Comparison of ENCODE assay signal across 26 cellular contexts in genomic region chr2:218234487-218234886, GRCh38. TPM values are rescaled to one million over a fixed set of nuclear protein-coding genes. Genes with fewer than 3 reads are reported as not detected.
A peak's percentile ranks its signal among the peaks of the same experiment; 100 is the strongest.
DNase-seq lines count a peak whose midpoint lies in the region; ATAC-seq, FAIRE-seq and TF ChIP-seq lines count a peak whose summit lies in the region.
"Had no signal": no experiment of that assay in that cellular context is flagged by ENCODE, and none has a peak within 500 bp of the region (broad histone marks: within the 10 kb centered on the region; RNA-seq: fewer than 3 reads in every experiment).

No MANE protein-coding gene starts in this region.

- H3K27ac ChIP-seq in naive thymus-derived CD4-positive, alpha-beta T cell (ENCODE audit: low read depth, low read length) = no peak overlapping the region
- H3K27ac ChIP-seq: A549, gastrocnemius medialis, Peyer's patch, SJCRH30 had no signal

- POLR2A ChIA-PET in activated CD8-positive, alpha-beta T cell treated with anti-CD3 and anti-CD28 coated beads for 36 hours (lab: Charles Lee) = interaction anchor here (1.0 to 8.5 kb wide), 6 partner anchors 9 to 23 kb away, joined by 3 to 75 read pairs (median 6); no protein-coding TSS in a partner anchor
- POLR2A ChIA-PET in activated CD8-positive, alpha-beta T cell treated with anti-CD3 and anti-CD28 coated beads, Interleukin-2, amount 10 ng/mL, durations not matched to agents 7 days and 5 days (lab: Charles Lee) = interaction anchor here (1.0 kb wide), 1 partner anchor 18 kb away, joined by 4 read pairs; the partner anchor contains the start of gene ARPC2
- POLR2A ChIA-PET in Caco-2 (lab: Charles Lee) = no interaction called here
- POLR2A ChIA-PET in activated naive CD8-positive, alpha-beta T cell treated with anti-CD3 and anti-CD28 coated beads, Interleukin-2, amount 10 ng/mL, durations not matched to agents 7 days and 5 days (lab: Charles Lee) = interaction anchor here (0.7 to 1.4 kb wide), 3 partner anchors 10 to 14 kb away, joined by 3 read pairs; no protein-coding TSS in a partner anchor
- POLR2A ChIA-PET in naive thymus-derived CD4-positive, alpha-beta T cell (lab: Charles Lee) = interaction anchor here (0.8 to 1.7 kb wide), 2 partner anchors 14 to 18 kb away, joined by 4 read pairs; no protein-coding TSS in a partner anchor

- no peaks in the 10 kb centered on the region for H3K27me3 Mint-ChIP-seq in activated CD8-positive, alpha-beta T cell treated with anti-CD3 and anti-CD28 coated beads for 36 hours
- no peaks in the 10 kb centered on the region for H3K27me3 Mint-ChIP-seq in activated CD8-positive, alpha-beta T cell treated with anti-CD3 and anti-CD28 coated beads, Interleukin-2, amount 10 ng/mL, durations not matched to agents 7 days and 5 days (ENCODE audit: low read depth)
- H3K27me3 Mint-ChIP-seq in Caco-2 (ENCODE audit: insufficient read depth, unreplicated experiment) = no peaks in the 10 kb centered on the region
- H3K27me3 Mint-ChIP-seq in activated naive CD8-positive, alpha-beta T cell treated with anti-CD3 and anti-CD28 coated beads, Interleukin-2, amount 10 ng/mL, durations not matched to agents 7 days and 5 days = no peaks in the 10 kb centered on the region
- H3K27me3 Mint-ChIP-seq in naive thymus-derived CD4-positive, alpha-beta T cell = no peaks in the 10 kb centered on the region

- intact Hi-C loops in activated CD8-positive, alpha-beta T cell treated with anti-CD3 and anti-CD28 coated beads for 36 hours (cut with micrococcal nuclease) = no loop called here
- intact Hi-C loops in Caco-2 (cut with micrococcal nuclease; ENCODE audit: unreplicated experiment) = loop anchor here (5.0 kb wide), 1 partner anchor 47 kb away; no protein-coding TSS in a partner anchor
- intact Hi-C loops in naive thymus-derived CD4-positive, alpha-beta T cell (cut with micrococcal nuclease) = no loop called here

- H3K36me3 ChIP-seq in Caco-2 (ENCODE audit: control insufficient read depth, insufficient read depth, low read length) = peaks cover 1% of the 10 kb centered on the region; the same call in 1 of the 2 replicates
- H3K36me3 ChIP-seq in naive thymus-derived CD4-positive, alpha-beta T cell (ENCODE audit: control insufficient read depth in 2 of 3, insufficient read depth in 3 of 3, low read length in 3 of 3) = peaks cover 38 to 91% (median 50%) of the 10 kb centered on the region in 3 experiments

- peaks cover 37% of the 10 kb centered on the region for H3K4me1 Mint-ChIP-seq in activated CD8-positive, alpha-beta T cell treated with anti-CD3 and anti-CD28 coated beads for 36 hours (ENCODE audit: low read depth)
- peaks cover 49% of the 10 kb centered on the region for H3K4me1 Mint-ChIP-seq in activated CD8-positive, alpha-beta T cell treated with anti-CD3 and anti-CD28 coated beads, Interleukin-2, amount 10 ng/mL, durations not matched to agents 7 days and 5 days (ENCODE audit: low read depth)
- H3K4me1 Mint-ChIP-seq in Caco-2 (ENCODE audit: low read depth, unreplicated experiment) = peaks cover 30% of the 10 kb centered on the region
- H3K4me1 Mint-ChIP-seq in activated naive CD8-positive, alpha-beta T cell treated with anti-CD3 and anti-CD28 coated beads, Interleukin-2, amount 10 ng/mL, durations not matched to agents 7 days and 5 days = peaks cover 22% of the 10 kb centered on the region
- H3K4me1 Mint-ChIP-seq in naive thymus-derived CD4-positive, alpha-beta T cell = peaks cover 25 to 44% (median 38%) of the 10 kb centered on the region in 7 donors

- H3K4me3 ChIP-seq in Caco-2 (ENCODE audit: low read depth, low read length) = no peak overlapping the region
- H3K4me3 ChIP-seq in naive thymus-derived CD4-positive, alpha-beta T cell (ENCODE audit: low read length) = no peak overlapping the region
- H3K4me3 ChIP-seq: A549, gastrocnemius medialis, Peyer's patch, SJCRH30, tibial nerve had no signal

- no peak overlapping the region for H3K4me3 Mint-ChIP-seq in activated CD8-positive, alpha-beta T cell treated with anti-CD3 and anti-CD28 coated beads for 36 hours
- no peak overlapping the region for H3K4me3 Mint-ChIP-seq in activated CD8-positive, alpha-beta T cell treated with anti-CD3 and anti-CD28 coated beads, Interleukin-2, amount 10 ng/mL, durations not matched to agents 7 days and 5 days
- H3K4me3 Mint-ChIP-seq in Caco-2 (ENCODE audit: unreplicated experiment) = no peak overlapping the region
- H3K4me3 Mint-ChIP-seq in activated naive CD8-positive, alpha-beta T cell treated with anti-CD3 and anti-CD28 coated beads, Interleukin-2, amount 10 ng/mL, durations not matched to agents 7 days and 5 days = no peak overlapping the region
- H3K4me3 Mint-ChIP-seq in naive thymus-derived CD4-positive, alpha-beta T cell = no peak overlapping the region

- H3K36me3 Mint-ChIP-seq in activated CD8-positive, alpha-beta T cell treated with anti-CD3 and anti-CD28 coated beads for 36 hours (ENCODE audit: low read depth) = peaks cover 82% of the 10 kb centered on the region
- H3K36me3 Mint-ChIP-seq in activated CD8-positive, alpha-beta T cell treated with anti-CD3 and anti-CD28 coated beads, Interleukin-2, amount 10 ng/mL, durations not matched to agents 7 days and 5 days (ENCODE audit: low read depth) = peaks cover 86% of the 10 kb centered on the region
- peaks cover 97% of the 10 kb centered on the region for H3K36me3 Mint-ChIP-seq in Caco-2 (ENCODE audit: insufficient read depth, unreplicated experiment)
- peaks cover 61% of the 10 kb centered on the region for H3K36me3 Mint-ChIP-seq in activated naive CD8-positive, alpha-beta T cell treated with anti-CD3 and anti-CD28 coated beads, Interleukin-2, amount 10 ng/mL, durations not matched to agents 7 days and 5 days
- peaks cover 11 to 61% (median 49%) of the 10 kb centered on the region in 5 donors for H3K36me3 Mint-ChIP-seq in naive thymus-derived CD4-positive, alpha-beta T cell

- H3K9me3 Mint-ChIP-seq in activated CD8-positive, alpha-beta T cell treated with anti-CD3 and anti-CD28 coated beads for 36 hours = no peaks in the 10 kb centered on the region
- no peaks in the 10 kb centered on the region for H3K9me3 Mint-ChIP-seq in activated CD8-positive, alpha-beta T cell treated with anti-CD3 and anti-CD28 coated beads, Interleukin-2, amount 10 ng/mL, durations not matched to agents 7 days and 5 days (ENCODE audit: insufficient read depth)
- no peaks in the 10 kb centered on the region for H3K9me3 Mint-ChIP-seq in Caco-2 (ENCODE audit: unreplicated experiment)
- H3K9me3 Mint-ChIP-seq in activated naive CD8-positive, alpha-beta T cell treated with anti-CD3 and anti-CD28 coated beads, Interleukin-2, amount 10 ng/mL, durations not matched to agents 7 days and 5 days = no peaks in the 10 kb centered on the region
- no peaks in the 10 kb centered on the region for H3K9me3 Mint-ChIP-seq in naive thymus-derived CD4-positive, alpha-beta T cell

- H3K27ac Mint-ChIP-seq in activated CD8-positive, alpha-beta T cell treated with anti-CD3 and anti-CD28 coated beads for 36 hours = peak overlapping the region; percentile 69
- no peak overlapping the region for H3K27ac Mint-ChIP-seq in activated CD8-positive, alpha-beta T cell treated with anti-CD3 and anti-CD28 coated beads, Interleukin-2, amount 10 ng/mL, durations not matched to agents 7 days and 5 days
- H3K27ac Mint-ChIP-seq in Caco-2 (ENCODE audit: unreplicated experiment) = peak overlapping the region; percentile 49
- peak overlapping the region; percentile 11 for H3K27ac Mint-ChIP-seq in activated naive CD8-positive, alpha-beta T cell treated with anti-CD3 and anti-CD28 coated beads, Interleukin-2, amount 10 ng/mL, durations not matched to agents 7 days and 5 days
- peak overlapping the region in 6 of 9 donors; percentile 34 to 83 (median 48) for H3K27ac Mint-ChIP-seq in naive thymus-derived CD4-positive, alpha-beta T cell

- H3K9me3 ChIP-seq in Caco-2 = no peaks in the 10 kb centered on the region
- H3K9me3 ChIP-seq in naive thymus-derived CD4-positive, alpha-beta T cell (ENCODE audit: control insufficient read depth in 2 of 3, low read length in 3 of 3) = no peaks in the 10 kb centered on the region
- H3K9me3 ChIP-seq: A549, gastrocnemius medialis, Peyer's patch, SJCRH30, tibial nerve had no signal

- H3K4me1 ChIP-seq in Caco-2 = peaks cover 38% of the 10 kb centered on the region
- H3K4me1 ChIP-seq in naive thymus-derived CD4-positive, alpha-beta T cell (ENCODE audit: control insufficient read depth in 2 of 2, insufficient read depth in 2 of 2, low read length in 2 of 2) = peaks cover 20% of the 10 kb centered on the region in 2 donors
- H3K4me1 ChIP-seq: SJCRH30 had no signal

- FAIRE-seq in GM19239 (lab: Jason Lieb, UNC) = no peak
- FAIRE-seq: A549, G401.6, small intestine had no signal

- DNase-seq in activated CD8-positive, alpha-beta T cell treated with anti-CD3 and anti-CD28 coated beads for 36 hours = no peak
- DNase-seq in activated CD8-positive, alpha-beta T cell treated with anti-CD3 and anti-CD28 coated beads, Interleukin-2, amount 10 ng/mL, durations not matched to agents 7 days and 5 days = no peak
- no peak for DNase-seq in Caco-2
- no peak for DNase-seq in activated naive CD8-positive, alpha-beta T cell treated with anti-CD3 and anti-CD28 coated beads, Interleukin-2, amount 10 ng/mL, durations not matched to agents 7 days and 5 days
- no peak for DNase-seq in naive thymus-derived CD4-positive, alpha-beta T cell
- DNase-seq in activated gamma-delta T cell treated with Interleukin-2 at 50 U/mL for 16 hours = no peak
- no peak for DNase-seq in GM19239 (ENCODE audit: insufficient read length, low spot score)
- DNase-seq: activated CD8-positive, alpha-beta memory T cell treated with anti-CD3 and anti-CD28 coated beads for 24 hours; AML-193; gastrocnemius medialis; left colon; NCI-H1092; NCI-H1930; NCI-H524; nucleus accumbens; Peyer's patch; retina; SJCRH30; small intestine; stimulated activated CD4-positive, alpha-beta T cell treated with anti-CD3 and anti-CD28 coated beads, Interleukin-1b, Interleukin-23, amount 100 ng/mL, for 48 hours; stimulated activated CD8-positive, alpha-beta memory T cell treated with anti-CD3 and anti-CD28 coated beads, Interleukin-4, amount 100 ng/mL, for 48 hours had no signal

- no TSS peak for BruUV-seq in Caco-2 (replicated peaks; lab: Mats Ljungman, UMichigan)

- ATAC-seq in activated CD8-positive, alpha-beta T cell treated with anti-CD3 and anti-CD28 coated beads for 36 hours = no peak
- no peak for ATAC-seq in activated CD8-positive, alpha-beta T cell treated with anti-CD3 and anti-CD28 coated beads, Interleukin-2, amount 10 ng/mL, durations not matched to agents 7 days and 5 days
- no peak for ATAC-seq in activated naive CD8-positive, alpha-beta T cell treated with anti-CD3 and anti-CD28 coated beads, Interleukin-2, amount 10 ng/mL, durations not matched to agents 7 days and 5 days (ENCODE audit: low read depth)
- ATAC-seq in naive thymus-derived CD4-positive, alpha-beta T cell = no peak
- ATAC-seq in GM19023 (IDR thresholded peaks at IDR 0.05; ENCODE audit: unreplicated experiment) = no peak
- ATAC-seq: A549, gastrocnemius medialis, left colon had no signal

- no peaks in the 10 kb centered on the region for H3K27me3 ChIP-seq in Caco-2 (replicated peaks; ENCODE audit: control insufficient read depth, insufficient read depth, low read length)
- no peaks in the 10 kb centered on the region for H3K27me3 ChIP-seq in naive thymus-derived CD4-positive, alpha-beta T cell (ENCODE audit: control insufficient read depth in 2 of 2, insufficient read depth in 2 of 2, low read length in 2 of 2)
- H3K27me3 ChIP-seq: gastrocnemius medialis, Peyer's patch, SJCRH30, tibial nerve had no signal

- CTCF ChIA-PET in activated CD8-positive, alpha-beta T cell treated with anti-CD3 and anti-CD28 coated beads for 36 hours (lab: Charles Lee) = interaction anchor here (1.8 to 2.2 kb wide), 3 partner anchors 8 to 23 kb away, joined by 3 to 7 read pairs (median 5); no protein-coding TSS in a partner anchor
- CTCF ChIA-PET in activated CD8-positive, alpha-beta T cell treated with anti-CD3 and anti-CD28 coated beads, Interleukin-2, amount 10 ng/mL, durations not matched to agents 7 days and 5 days (lab: Charles Lee) = interaction anchor here (0.8 to 1.2 kb wide), 2 partner anchors 9 to 37 kb away, joined by 3 read pairs; no protein-coding TSS in a partner anchor
- CTCF ChIA-PET in Caco-2 (lab: Charles Lee) = interaction anchor here (1.1 kb wide), 1 partner anchor 8 kb away, joined by 3 read pairs; no protein-coding TSS in a partner anchor
- CTCF ChIA-PET in naive thymus-derived CD4-positive, alpha-beta T cell (lab: Charles Lee) = interaction anchor here (1.0 to 1.6 kb wide), 2 partner anchors 23 to 37 kb away, joined by 3 to 5 read pairs; no protein-coding TSS in a partner anchor

- no peak for TF ChIP-seq CTCF in activated CD8-positive, alpha-beta T cell treated with anti-CD3 and anti-CD28 coated beads for 36 hours (IDR thresholded peaks at IDR 0.05)
- no peak for TF ChIP-seq CTCF in Caco-2 (IDR thresholded peaks at IDR 0.05; ENCODE audit: insufficient read depth in 1 of 2, low read depth in 1 of 2, low read length in 1 of 2, severe bottlenecking in 1 of 2, unreplicated experiment in 1 of 2)

RNA-seq across cellular contexts. Expression of gene ARPC2, which starts 17.5 kb away (rescaled TPM):
- 100 to 1,000 TPM; 636 to 644 TPM for total RNA-seq in activated CD8-positive, alpha-beta T cell treated with anti-CD3 and anti-CD28 coated beads for 36 hours
- total RNA-seq in activated CD8-positive, alpha-beta T cell treated with anti-CD3 and anti-CD28 coated beads, Interleukin-2, amount 10 ng/mL, durations not matched to agents 7 days and 5 days = 100 to 1,000 TPM; 821 to 844 TPM
- total RNA-seq in Caco-2 (2022) = 284 and 290 TPM in 2 replicates
- total RNA-seq in activated naive CD8-positive, alpha-beta T cell treated with anti-CD3 and anti-CD28 coated beads, Interleukin-2, amount 10 ng/mL, durations not matched to agents 7 days and 5 days = 100 to 1,000 TPM; 707 to 735 TPM
- total RNA-seq in naive thymus-derived CD4-positive, alpha-beta T cell = 100 to 1,000 TPM; 330 to 694 (median 368) TPM
- 100 to 1,000 TPM; 628 to 638 TPM for polyA plus RNA-seq in naive thymus-derived CD4-positive, alpha-beta T cell

RNA-seq across cellular contexts. Expression of gene GPBAR1, which starts 26.3 kb away (rescaled TPM):
- under 1 TPM; 0.16 to 0.45 TPM for total RNA-seq in activated CD8-positive, alpha-beta T cell treated with anti-CD3 and anti-CD28 coated beads for 36 hours
- total RNA-seq in activated CD8-positive, alpha-beta T cell treated with anti-CD3 and anti-CD28 coated beads, Interleukin-2, amount 10 ng/mL, durations not matched to agents 7 days and 5 days = under 1 TPM; 0.97 TPM
- 0.29 and 0.44 TPM in 2 replicates for total RNA-seq in Caco-2 (2022)
- total RNA-seq in activated naive CD8-positive, alpha-beta T cell treated with anti-CD3 and anti-CD28 coated beads, Interleukin-2, amount 10 ng/mL, durations not matched to agents 7 days and 5 days = under 1 TPM; 0.71 to 0.72 TPM
- total RNA-seq in naive thymus-derived CD4-positive, alpha-beta T cell = 10 to 100 TPM in 1 of 5 experiments, 1 to 10 TPM in 3, under 1 TPM in 1; 0.80 to 12.9 (median 1.9) TPM
- polyA plus RNA-seq in naive thymus-derived CD4-positive, alpha-beta T cell = under 1 TPM; 0.15 to 0.27 TPM
- total RNA-seq: dermis microvascular lymphatic vessel endothelial cell had no signal

RNA-seq across cellular contexts. Expression of gene AAMP, which starts 35.5 kb away (rescaled TPM):
- 10 to 100 TPM; 75.8 to 82.8 TPM for total RNA-seq in activated CD8-positive, alpha-beta T cell treated with anti-CD3 and anti-CD28 coated beads for 36 hours
- 10 to 100 TPM; 52.6 to 56.2 TPM for total RNA-seq in activated CD8-positive, alpha-beta T cell treated with anti-CD3 and anti-CD28 coated beads, Interleukin-2, amount 10 ng/mL, durations not matched to agents 7 days and 5 days
- 118 and 125 TPM in 2 replicates for total RNA-seq in Caco-2 (2022)
- 10 to 100 TPM; 45.2 to 51.7 TPM for total RNA-seq in activated naive CD8-positive, alpha-beta T cell treated with anti-CD3 and anti-CD28 coated beads, Interleukin-2, amount 10 ng/mL, durations not matched to agents 7 days and 5 days
- 10 to 100 TPM; 54.1 to 67.0 (median 61.2) TPM for total RNA-seq in naive thymus-derived CD4-positive, alpha-beta T cell
- 100 to 1,000 TPM in 1 of 2 donors, 10 to 100 TPM in 1; 98.6 to 108 TPM for polyA plus RNA-seq in naive thymus-derived CD4-positive, alpha-beta T cell

RNA-seq across cellular contexts. Expression of gene PNKD, which starts 35.8 kb away (rescaled TPM):
- total RNA-seq in activated CD8-positive, alpha-beta T cell treated with anti-CD3 and anti-CD28 coated beads for 36 hours = 10 to 100 TPM; 19.8 to 24.4 TPM
- 10 to 100 TPM; 36.7 to 37.6 TPM for total RNA-seq in activated CD8-positive, alpha-beta T cell treated with anti-CD3 and anti-CD28 coated beads, Interleukin-2, amount 10 ng/mL, durations not matched to agents 7 days and 5 days
- total RNA-seq in Caco-2 (2022) = 39.2 and 42.9 TPM in 2 replicates
- total RNA-seq in activated naive CD8-positive, alpha-beta T cell treated with anti-CD3 and anti-CD28 coated beads, Interleukin-2, amount 10 ng/mL, durations not matched to agents 7 days and 5 days = 10 to 100 TPM; 33.9 to 36.3 TPM
- 10 to 100 TPM; 18.5 to 38.4 (median 25.2) TPM for total RNA-seq in naive thymus-derived CD4-positive, alpha-beta T cell
- 100 to 1,000 TPM in 1 of 2 donors, 10 to 100 TPM in 1; 92.2 to 108 TPM for polyA plus RNA-seq in naive thymus-derived CD4-positive, alpha-beta T cell

RNA-seq across cellular contexts. Expression of gene TMBIM1, which starts 57.8 kb away (rescaled TPM):
- 10 to 100 TPM; 53.5 to 57.9 TPM for total RNA-seq in activated CD8-positive, alpha-beta T cell treated with anti-CD3 and anti-CD28 coated beads for 36 hours
- total RNA-seq in activated CD8-positive, alpha-beta T cell treated with anti-CD3 and anti-CD28 coated beads, Interleukin-2, amount 10 ng/mL, durations not matched to agents 7 days and 5 days = 10 to 100 TPM; 52.9 to 58.9 TPM
- 168 and 175 TPM in 2 replicates for total RNA-seq in Caco-2 (2022)
- 10 to 100 TPM; 61.0 to 71.5 TPM for total RNA-seq in activated naive CD8-positive, alpha-beta T cell treated with anti-CD3 and anti-CD28 coated beads, Interleukin-2, amount 10 ng/mL, durations not matched to agents 7 days and 5 days
- 100 to 1,000 TPM in 2 of 5 experiments, 10 to 100 TPM in 3; 51.7 to 112 (median 83.8) TPM for total RNA-seq in naive thymus-derived CD4-positive, alpha-beta T cell
- polyA plus RNA-seq in naive thymus-derived CD4-positive, alpha-beta T cell = 100 to 1,000 TPM in 1 of 2 donors, 10 to 100 TPM in 1; 92.4 to 115 TPM
